Comparison of ENCODE assay signal across 17 cellular contexts in genomic region chr2:16058256-16058655, GRCh38.
"Had no signal": no experiment of that assay in that cellular context is flagged by ENCODE, and none has a peak within 500 bp of the region (broad histone marks: within the 10 kb centered on the region; RNA-seq: fewer than 3 reads in every experiment).

No MANE protein-coding gene starts in this region.

- H3K4me3 ChIP-seq: left lung, thyroid gland had no signal

- DNase-seq: activated CD4-positive, alpha-beta T cell treated with anti-CD3 and anti-CD28 coated beads, Interleukin-2, amount 50 U/mL, for 4 hours; activated CD4-positive, CD25-positive, alpha-beta regulatory T cell treated with anti-CD3 and anti-CD28 coated beads, Interleukin-2, amount 50 U/mL, for 72 hours; activated naive CD4-positive, alpha-beta T cell; activated naive CD8-positive, alpha-beta T cell treated with anti-CD3 and anti-CD28 coated beads, Interleukin-2, amount 10 ng/mL, durations not matched to agents 7 days and 5 days; activated T-cell treated with anti-CD3 and anti-CD28 coated beads for 4 hours; aorta; effector CD8-positive, alpha-beta T cell; foreskin fibroblast; hippocampal formation; left lung; mammary epithelial cell; naive thymus-derived CD4-positive, alpha-beta T cell; stimulated activated CD4-positive, alpha-beta T cell treated with anti-CD3 and anti-CD28 coated beads, Interleukin-2, amount 100 ng/mL, for 48 hours; thyroid gland had no signal

- H3K36me3 ChIP-seq: left lung, thyroid gland had no signal

- H3K27ac ChIP-seq: left lung, parathyroid adenoma, thyroid gland had no signal

- H3K4me1 ChIP-seq: left lung, parathyroid adenoma had no signal

- H3K79me2 ChIP-seq: parathyroid adenoma had no signal

- ATAC-seq: left lung; naive thymus-derived CD4-positive, alpha-beta T cell; stimulated activated memory B cell treated with anti-CD40 and anti-IgM and Interleukin-4, amounts not matched to agents 10 μg/mL and 1 μg/mL and 100 μg/mL, for 72 hours had no signal

- H3K27me3 ChIP-seq: left lung, thyroid gland had no signal

- H2AFZ ChIP-seq: parathyroid adenoma had no signal

- H3K9me3 ChIP-seq: thyroid gland had no signal

- FAIRE-seq: keratinocyte had no signal

- H3K9ac ChIP-seq: parathyroid adenoma had no signal
